In the genomic region with DNA sequence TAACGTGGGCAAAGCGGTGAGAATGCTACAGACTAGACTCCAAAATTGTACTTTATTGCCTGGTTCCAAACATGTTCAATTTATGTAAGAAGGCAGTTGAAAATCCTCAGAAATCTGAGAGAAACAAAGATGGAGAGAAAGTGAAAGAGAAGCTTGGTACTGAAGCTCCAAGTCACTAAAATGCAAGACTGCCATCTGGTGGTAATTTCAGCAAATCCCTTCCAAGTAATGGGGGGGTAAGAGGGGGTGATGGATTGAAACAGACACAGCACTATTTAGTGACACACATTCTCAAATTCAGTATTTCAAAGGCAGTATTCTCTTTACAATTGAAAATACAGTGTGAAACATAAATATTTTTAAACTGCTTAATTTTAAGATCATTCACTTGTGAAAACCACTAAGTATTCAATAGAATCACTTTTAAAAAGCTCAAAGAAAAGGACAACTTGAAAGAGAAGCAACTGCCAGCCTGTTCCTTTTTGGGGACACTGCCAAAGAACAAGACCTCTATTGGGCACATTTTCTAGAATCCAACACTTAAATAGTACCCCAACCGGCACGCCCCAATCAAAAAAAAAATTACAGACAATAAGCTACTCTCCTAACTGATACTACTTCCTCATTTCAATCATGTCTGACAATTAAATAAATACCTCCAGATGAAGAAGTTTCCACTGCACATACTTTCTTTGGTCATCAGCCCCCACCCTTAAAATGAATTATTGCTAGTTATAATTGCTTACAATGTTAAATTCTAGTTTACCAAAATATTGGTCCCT, we compare ENCODE assay signal across 8 cellular contexts.
DNase-seq lines count a peak whose midpoint lies in the region; FAIRE-seq and TF ChIP-seq lines count a peak whose summit lies in the region.

No MANE protein-coding gene starts in this region.

- H3K27ac Mint-ChIP-seq in stimulated activated naive CD8-positive, alpha-beta T cell treated with anti-CD3 and anti-CD28 coated beads, Interleukin-15, Interleukin-2, amounts not matched to agents 100 ng/mL and 50 ng/mL, for 24 hours, result no peak overlapping the region

- H3K4me1 ChIP-seq in SJSA1 (replicated peaks) (no peaks in the 10 kb centered on the region), kidney (ENCODE audit: control insufficient read depth in 1 of 2, insufficient read depth in 1 of 2, low read depth in 1 of 2, low read length in 2 of 2) (no peaks in the 10 kb centered on the region)

- peak overlapping the region; percentile 72 for H3K4me3 Mint-ChIP-seq in stimulated activated naive CD8-positive, alpha-beta T cell treated with anti-CD3 and anti-CD28 coated beads, Interleukin-15, Interleukin-2, amounts not matched to agents 100 ng/mL and 50 ng/mL, for 24 hours

- peak; percentile 96 for FAIRE-seq in kidney (lab: Jason Lieb, UNC)

- peak overlapping the region in 1 of 2 donors; percentile 11 for H3K9ac ChIP-seq in kidney (ENCODE audit: low read length in 2 of 2)

- H3K4me3 ChIP-seq in LNCaP clone FGC (ENCODE audit: low read depth, low read length) (no peak overlapping the region), SJSA1 (peak overlapping the region; percentile 14; the same call in 1 of the 2 replicates), kidney (ENCODE audit: low read length in 2 of 2) (peak overlapping the region; percentile 53 to 58)

- peaks cover 7% of the 10 kb centered on the region for H3K4me1 Mint-ChIP-seq in stimulated activated naive CD8-positive, alpha-beta T cell treated with anti-CD3 and anti-CD28 coated beads, Interleukin-15, Interleukin-2, amounts not matched to agents 100 ng/mL and 50 ng/mL, for 24 hours (ENCODE audit: low read depth)

- H3K27ac ChIP-seq in SJSA1 (no peak overlapping the region), kidney (ENCODE audit: low read depth in 2 of 2, low read length in 2 of 2) (no peak overlapping the region)

- intact Hi-C loops in kidney (cut with DNase I), result no loop called here

- no peaks in the 10 kb centered on the region for H3K27me3 Mint-ChIP-seq in stimulated activated naive CD8-positive, alpha-beta T cell treated with anti-CD3 and anti-CD28 coated beads, Interleukin-15, Interleukin-2, amounts not matched to agents 100 ng/mL and 50 ng/mL, for 24 hours

- DNase-seq in A172 (ENCODE audit: low spot score) (peak; percentile 78), GM03348 (ENCODE audit: low spot score) (peak; percentile 88), HCEC 1CT (peak; percentile 69), LNCaP clone FGC (ENCODE audit: low read depth) (peak; percentile 54), SJSA1 (ENCODE audit: low read depth in 1 of 2, low spot score in 2 of 2) (peak in 1 of 2 experiments; percentile 56), kidney (no peak)
- DNase-seq in central memory CD4-positive, alpha-beta T cell, result peak; percentile 45

- peaks cover 4% of the 10 kb centered on the region for H3K36me3 Mint-ChIP-seq in stimulated activated naive CD8-positive, alpha-beta T cell treated with anti-CD3 and anti-CD28 coated beads, Interleukin-15, Interleukin-2, amounts not matched to agents 100 ng/mL and 50 ng/mL, for 24 hours (ENCODE audit: low read depth)

- H3K27me3 ChIP-seq in SJSA1 (replicated peaks), result no peaks in the 10 kb centered on the region

- peak; percentile 74 for TF ChIP-seq CTCF in LNCaP clone FGC (IDR thresholded peaks at IDR 0.05; ENCODE audit: control insufficient read depth, extremely low read depth, insufficient read depth)
- TF ChIP-seq CTCF in kidney (IDR thresholded peaks at IDR 0.05; ENCODE audit: borderline replicate concordance, extremely low read depth, insufficient read depth), result peak; percentile 83

- no peaks in the 10 kb centered on the region for H3K36me3 ChIP-seq in SJSA1
- no peaks in the 10 kb centered on the region for H3K36me3 ChIP-seq in kidney (ENCODE audit: control insufficient read depth in 1 of 2, insufficient read depth in 2 of 2, low read length in 2 of 2)

- H3K9me3 ChIP-seq in SJSA1 (replicated peaks) (no peaks in the 10 kb centered on the region), kidney (ENCODE audit: control insufficient read depth in 1 of 2, low read length in 2 of 2) (no peaks in the 10 kb centered on the region)

- H3K9me3 Mint-ChIP-seq in stimulated activated naive CD8-positive, alpha-beta T cell treated with anti-CD3 and anti-CD28 coated beads, Interleukin-15, Interleukin-2, amounts not matched to agents 100 ng/mL and 50 ng/mL, for 24 hours, result no peaks in the 10 kb centered on the region
